1 cellular context compared by ENCODE assay signal in the genomic region with DNA sequence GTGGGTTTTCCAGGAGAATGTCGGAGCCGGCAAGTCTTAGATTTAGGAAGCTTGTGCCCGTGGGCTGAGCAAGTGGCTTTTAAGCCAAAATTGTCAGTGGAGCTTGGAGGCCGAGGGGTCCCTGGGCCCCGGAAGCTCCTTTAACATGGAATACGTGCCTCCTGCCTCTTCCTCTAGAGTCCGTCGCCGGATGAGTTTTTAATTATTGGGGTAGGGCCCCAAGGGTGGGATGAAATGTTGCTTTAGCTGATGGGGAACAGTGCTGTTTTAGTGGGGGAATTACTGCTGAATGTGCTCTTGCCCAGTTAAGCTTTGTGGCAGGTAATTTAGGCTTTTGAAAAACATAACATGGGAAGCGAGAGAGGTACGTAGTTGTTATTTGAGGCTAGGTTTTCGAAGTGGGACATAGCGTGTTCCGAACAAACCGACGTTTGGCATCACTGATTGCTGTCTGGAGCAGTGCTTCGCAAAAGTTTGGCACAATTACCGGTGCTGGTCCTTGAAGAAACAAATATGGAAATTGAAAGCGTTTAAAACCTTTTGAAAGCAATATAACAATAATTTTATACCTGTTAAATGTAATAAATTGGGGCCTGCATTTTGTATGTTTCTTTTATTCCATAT.
TF ChIP-seq lines count a peak whose summit lies in the region.

No MANE protein-coding gene starts in this region.

TF ChIP-seq in HEK293, 187 proteins besides CTCF, POLR2A, EP300 and RAD21 (continued from another document):
- TF ChIP-seq, protein P1, sequence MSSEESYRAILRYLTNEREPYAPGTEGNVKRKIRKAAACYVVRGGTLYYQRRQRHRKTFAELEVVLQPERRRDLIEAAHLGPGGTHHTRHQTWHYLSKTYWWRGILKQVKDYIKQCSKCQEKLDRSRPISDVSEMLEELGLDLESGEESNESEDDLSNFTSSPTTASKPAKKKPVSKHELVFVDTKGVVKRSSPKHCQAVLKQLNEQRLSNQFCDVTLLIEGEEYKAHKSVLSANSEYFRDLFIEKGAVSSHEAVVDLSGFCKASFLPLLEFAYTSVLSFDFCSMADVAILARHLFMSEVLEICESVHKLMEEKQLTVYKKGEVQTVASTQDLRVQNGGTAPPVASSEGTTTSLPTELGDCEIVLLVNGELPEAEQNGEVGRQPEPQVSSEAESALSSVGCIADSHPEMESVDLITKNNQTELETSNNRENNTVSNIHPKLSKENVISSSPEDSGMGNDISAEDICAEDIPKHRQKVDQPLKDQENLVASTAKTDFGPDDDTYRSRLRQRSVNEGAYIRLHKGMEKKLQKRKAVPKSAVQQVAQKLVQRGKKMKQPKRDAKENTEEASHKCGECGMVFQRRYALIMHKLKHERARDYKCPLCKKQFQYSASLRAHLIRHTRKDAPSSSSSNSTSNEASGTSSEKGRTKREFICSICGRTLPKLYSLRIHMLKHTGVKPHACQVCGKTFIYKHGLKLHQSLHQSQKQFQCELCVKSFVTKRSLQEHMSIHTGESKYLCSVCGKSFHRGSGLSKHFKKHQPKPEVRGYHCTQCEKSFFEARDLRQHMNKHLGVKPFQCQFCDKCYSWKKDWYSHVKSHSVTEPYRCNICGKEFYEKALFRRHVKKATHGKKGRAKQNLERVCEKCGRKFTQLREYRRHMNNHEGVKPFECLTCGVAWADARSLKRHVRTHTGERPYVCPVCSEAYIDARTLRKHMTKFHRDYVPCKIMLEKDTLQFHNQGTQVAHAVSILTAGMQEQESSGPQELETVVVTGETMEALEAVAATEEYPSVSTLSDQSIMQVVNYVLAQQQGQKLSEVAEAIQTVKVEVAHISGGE (tag by site-specific recombination; conservative IDR thresholded peaks at IDR 0.05; ENCODE audit: low read depth) = no peak
